Comparison of ENCODE assay signal across 8 cellular contexts in the genomic region with DNA sequence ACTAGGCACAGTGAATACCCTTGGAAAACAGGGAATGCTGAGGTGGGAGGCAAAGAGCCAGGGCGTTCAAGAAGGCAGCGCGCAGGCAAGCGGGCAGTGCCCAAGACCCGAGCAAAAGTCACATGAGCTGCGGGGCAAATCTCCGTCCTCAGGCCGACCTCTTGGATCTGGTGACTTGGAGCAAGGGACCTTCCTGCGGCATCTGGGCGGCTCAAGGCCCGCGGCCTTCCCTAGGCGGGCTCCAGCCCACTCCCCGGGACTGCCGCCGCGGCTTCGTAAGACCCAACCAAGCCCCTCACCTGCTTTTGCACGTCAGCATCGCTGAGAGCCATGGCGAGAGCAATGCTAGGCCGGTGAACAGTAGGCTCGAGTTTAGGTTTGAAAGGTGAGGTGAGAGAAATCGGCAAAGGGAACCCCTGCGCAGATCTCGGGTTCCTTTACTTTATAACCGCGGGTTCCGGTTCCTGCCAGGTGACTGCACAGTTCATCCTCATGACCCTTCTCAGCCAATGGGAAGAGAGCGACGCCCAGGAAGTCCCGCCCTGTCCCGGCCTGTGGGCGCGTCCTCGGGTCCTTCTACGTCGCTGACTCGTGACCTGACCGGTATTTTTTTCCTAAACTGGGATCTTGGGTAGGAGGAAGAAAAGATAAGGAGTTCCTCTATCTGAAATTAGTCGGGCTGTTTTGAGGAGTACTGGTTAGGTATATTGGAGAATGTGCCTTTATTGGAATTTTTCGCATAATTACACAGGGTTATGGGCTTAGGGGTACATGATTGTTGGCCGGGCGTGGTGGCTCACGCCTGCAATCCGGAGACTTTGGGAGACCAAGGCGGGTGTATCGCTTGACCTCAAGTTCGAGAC. TPM values are rescaled to one million over a fixed set of nuclear protein-coding genes. Genes with fewer than 3 reads are reported as not detected.
DNase-seq lines count a peak whose midpoint lies in the region; ATAC-seq and TF ChIP-seq lines count a peak whose summit lies in the region.

A gene (minus strand): TSS at position 446 of the 863 bp plus-strand sequence. CDS start 114 bp downstream, at position 332.

- peak; percentile 71 for TF ChIP-seq POLR2A in GM15510 (IDR thresholded peaks at IDR 0.05; ENCODE audit: borderline replicate concordance, extremely low read depth, insufficient read length)

- H3K4me3 ChIP-seq in left ventricle myocardium inferior = peak within 1 kb of the TSS; percentile 100

- intact Hi-C loops in left ventricle myocardium inferior (cut with micrococcal nuclease) = no loop called here

- H3K36me3 Mint-ChIP-seq in T-helper 17 cell (ENCODE audit: low read depth) (no peaks in the 10 kb centered on the region), progenitor cell of endocrine pancreas (ENCODE audit: insufficient read depth) (peaks cover 2% of the 10 kb centered on the region)

- H3K36me3 ChIP-seq in left ventricle myocardium inferior = peaks cover 8% of the 10 kb centered on the region

- DNase-seq in NCI-H1694 treated with DMSO at 0.1 percent for 48 hours (lab: John Stamatoyannopoulos, UW) (peak; percentile 81), T-helper 17 cell (peak; percentile 85 to 92 (median 91)), amygdala (lab: John Stamatoyannopoulos, UW) (peak; percentile 56 to 98 (median 93)), left ventricle myocardium inferior (peak; percentile 96), progenitor cell of endocrine pancreas (ENCODE audit: low spot score, unreplicated experiment) (peak; percentile 87), ureter (ENCODE audit: low spot score) (peak; percentile 98)

- TF ChIP-seq CTCF in left ventricle myocardium inferior (IDR thresholded peaks at IDR 0.05; ENCODE audit: borderline replicate concordance) = no peak
- no peak for TF ChIP-seq CTCF in progenitor cell of endocrine pancreas (IDR thresholded peaks at IDR 0.05; ENCODE audit: unreplicated experiment)

- peak within 1 kb of the TSS; percentile 93 for H3K27ac ChIP-seq in left ventricle myocardium inferior (replicated peaks)

- H3K27me3 Mint-ChIP-seq in T-helper 17 cell (no peaks in the 10 kb centered on the region), progenitor cell of endocrine pancreas (no peaks in the 10 kb centered on the region)

- H3K9me3 ChIP-seq in T-helper 17 cell (ENCODE audit: control insufficient read depth, low read length, poor library complexity, severe bottlenecking) = no peaks in the 10 kb centered on the region
- H3K9me3 ChIP-seq in left ventricle myocardium inferior (replicated peaks) = no peaks in the 10 kb centered on the region

- ATAC-seq in HG02885 (IDR thresholded peaks at IDR 0.05; ENCODE audit: poor library complexity, unreplicated experiment) = peak; percentile 100
- peak; percentile 100 for ATAC-seq in T-helper 17 cell

- H3K27ac Mint-ChIP-seq in T-helper 17 cell (peak within 1 kb of the TSS; percentile 95), progenitor cell of endocrine pancreas (peak within 1 kb of the TSS; percentile 99)

- no peaks in the 10 kb centered on the region for H3K27me3 ChIP-seq in left ventricle myocardium inferior (ENCODE audit: low read depth)

- H3K4me1 ChIP-seq in left ventricle myocardium inferior = peaks cover 50% of the 10 kb centered on the region

- H3K4me3 Mint-ChIP-seq in T-helper 17 cell = peak within 1 kb of the TSS; percentile 91
- peak within 1 kb of the TSS; percentile 97 for H3K4me3 Mint-ChIP-seq in progenitor cell of endocrine pancreas (ENCODE audit: low read depth)

- H3K4me1 Mint-ChIP-seq in T-helper 17 cell = peaks cover 8% of the 10 kb centered on the region
- peaks cover 5% of the 10 kb centered on the region for H3K4me1 Mint-ChIP-seq in progenitor cell of endocrine pancreas (ENCODE audit: low read depth)

- no peaks in the 10 kb centered on the region for H3K9me3 Mint-ChIP-seq in progenitor cell of endocrine pancreas (ENCODE audit: low read depth)

RNA-seq across cellular contexts. Expression of the gene that starts here (rescaled TPM):
- 10 to 100 TPM; 60.7 to 62.5 TPM for total RNA-seq in T-helper 17 cell
- total RNA-seq in left ventricle myocardium inferior = 213 TPM
- 59.7 and 61.3 TPM in 2 replicates for total RNA-seq in progenitor cell of endocrine pancreas
- total RNA-seq in ureter = 117 TPM

Comparison
In these comparisons a context has a peak if more than half of its experiments do, and no peak if none do; other contexts are left out.
1. Peak in every context shown above with its lines: DNase-seq, ATAC-seq, H3K4me3 ChIP-seq and H3K27ac ChIP-seq.